Comparison of ENCODE assay signal across 18 cellular contexts in genomic region chr2:118095610-118096009, GRCh38. TPM values are rescaled to one million over a fixed set of nuclear protein-coding genes. Genes with fewer than 3 reads are reported as not detected.
DNase-seq lines count a peak whose midpoint lies in the region; ATAC-seq and TF ChIP-seq lines count a peak whose summit lies in the region.
"Had no signal": no experiment of that assay in that cellular context is flagged by ENCODE, and none has a peak within 500 bp of the region (broad histone marks: within the 10 kb centered on the region; RNA-seq: fewer than 3 reads in every experiment).

No MANE protein-coding gene starts in this region.

- H3K36me3 Mint-ChIP-seq in activated CD8-positive, alpha-beta T cell treated with anti-CD3 and anti-CD28 coated beads, Interleukin-2, amount 10 ng/mL, durations not matched to agents 7 days and 5 days (ENCODE audit: low read depth), result peaks cover 41% of the 10 kb centered on the region
- peaks cover 42% of the 10 kb centered on the region for H3K36me3 Mint-ChIP-seq in activated CD8-positive, alpha-beta T cell treated with anti-CD3 and anti-CD28 coated beads for 36 hours (ENCODE audit: low read depth)
- no peaks in the 10 kb centered on the region for H3K36me3 Mint-ChIP-seq in endothelial cell (ENCODE audit: low read depth, unreplicated experiment)
- H3K36me3 Mint-ChIP-seq in activated CD8-positive, alpha-beta memory T cell treated with anti-CD3 and anti-CD28 coated beads, Interleukin-2, amount 10 ng/mL, durations not matched to agents 7 days and 5 days, result peaks cover 31% of the 10 kb centered on the region

- POLR2A ChIA-PET in activated CD8-positive, alpha-beta T cell treated with anti-CD3 and anti-CD28 coated beads, Interleukin-2, amount 10 ng/mL, durations not matched to agents 7 days and 5 days (lab: Charles Lee), result no interaction called here
- POLR2A ChIA-PET in activated CD8-positive, alpha-beta T cell treated with anti-CD3 and anti-CD28 coated beads for 36 hours (lab: Charles Lee), result interaction anchor here (0.6 kb wide), 1 partner anchor 80 kb away, joined by 3 read pairs; no protein-coding TSS in a partner anchor

- no peaks in the 10 kb centered on the region for H3K27me3 Mint-ChIP-seq in activated CD8-positive, alpha-beta T cell treated with anti-CD3 and anti-CD28 coated beads, Interleukin-2, amount 10 ng/mL, durations not matched to agents 7 days and 5 days (ENCODE audit: low read depth)
- H3K27me3 Mint-ChIP-seq in activated CD8-positive, alpha-beta T cell treated with anti-CD3 and anti-CD28 coated beads for 36 hours, result no peaks in the 10 kb centered on the region
- no peaks in the 10 kb centered on the region for H3K27me3 Mint-ChIP-seq in endothelial cell (ENCODE audit: unreplicated experiment)
- H3K27me3 Mint-ChIP-seq in activated CD8-positive, alpha-beta memory T cell treated with anti-CD3 and anti-CD28 coated beads, Interleukin-2, amount 10 ng/mL, durations not matched to agents 7 days and 5 days, result no peaks in the 10 kb centered on the region
- H3K27me3 Mint-ChIP-seq: activated CD4-positive, alpha-beta memory T cell treated with anti-CD3 and anti-CD28 coated beads for 36 hours had no signal

- intact Hi-C loops in activated CD8-positive, alpha-beta T cell treated with anti-CD3 and anti-CD28 coated beads for 36 hours (cut with micrococcal nuclease), result no loop called here

- no peak for DNase-seq in activated CD8-positive, alpha-beta T cell treated with anti-CD3 and anti-CD28 coated beads, Interleukin-2, amount 10 ng/mL, durations not matched to agents 7 days and 5 days
- DNase-seq in activated CD8-positive, alpha-beta T cell treated with anti-CD3 and anti-CD28 coated beads for 36 hours, result no peak
- DNase-seq in NCI-H2171 treated with DMSO at 0.1 percent for 48 hours (lab: John Stamatoyannopoulos, UW) (peak; percentile 92), endothelial cell (ENCODE audit: low spot score) (no peak), Ammon's horn (ENCODE audit: low spot score) (no peak), NCI-H446 (lab: John Stamatoyannopoulos, UW) (no peak)
- DNase-seq in stimulated activated naive CD8-positive, alpha-beta T cell treated with anti-CD3 and anti-CD28 coated beads, Interleukin-15, Interleukin-2, amounts not matched to agents 100 U/mL and 50 U/mL, for 24 hours, result no peak
- DNase-seq in activated CD8-positive, alpha-beta memory T cell treated with anti-CD3 and anti-CD28 coated beads, Interleukin-2, amount 10 ng/mL, durations not matched to agents 7 days and 5 days, result no peak
- DNase-seq: ACHN; activated CD4-positive, alpha-beta memory T cell treated with anti-CD3 and anti-CD28 coated beads for 36 hours; body of pancreas; effector memory CD4-positive, alpha-beta T cell; gastrocnemius medialis; H9; stimulated activated CD4-positive, alpha-beta T cell treated with anti-CD3 and anti-CD28 coated beads, Interleukin-4, amount 100 ng/mL, for 4 hours had no signal

- H3K9me3 Mint-ChIP-seq in activated CD8-positive, alpha-beta T cell treated with anti-CD3 and anti-CD28 coated beads, Interleukin-2, amount 10 ng/mL, durations not matched to agents 7 days and 5 days (ENCODE audit: insufficient read depth), result no peaks in the 10 kb centered on the region
- H3K9me3 Mint-ChIP-seq in activated CD8-positive, alpha-beta T cell treated with anti-CD3 and anti-CD28 coated beads for 36 hours, result no peaks in the 10 kb centered on the region
- H3K9me3 Mint-ChIP-seq in endothelial cell (ENCODE audit: unreplicated experiment), result no peaks in the 10 kb centered on the region
- no peaks in the 10 kb centered on the region for H3K9me3 Mint-ChIP-seq in activated CD8-positive, alpha-beta memory T cell treated with anti-CD3 and anti-CD28 coated beads, Interleukin-2, amount 10 ng/mL, durations not matched to agents 7 days and 5 days (ENCODE audit: low read depth)
- H3K9me3 Mint-ChIP-seq: activated CD4-positive, alpha-beta memory T cell treated with anti-CD3 and anti-CD28 coated beads for 36 hours; H9; nephron had no signal

- no peak for ATAC-seq in activated CD8-positive, alpha-beta T cell treated with anti-CD3 and anti-CD28 coated beads, Interleukin-2, amount 10 ng/mL, durations not matched to agents 7 days and 5 days
- no peak for ATAC-seq in activated CD8-positive, alpha-beta T cell treated with anti-CD3 and anti-CD28 coated beads for 36 hours
- peak; percentile 62 for ATAC-seq in stimulated activated naive CD8-positive, alpha-beta T cell treated with anti-CD3 and anti-CD28 coated beads, Interleukin-15, Interleukin-2, amounts not matched to agents 100 U/mL and 50 U/mL, for 24 hours
- no peak for ATAC-seq in activated CD8-positive, alpha-beta memory T cell treated with anti-CD3 and anti-CD28 coated beads, Interleukin-2, amount 10 ng/mL, durations not matched to agents 7 days and 5 days
- ATAC-seq: body of pancreas, gastrocnemius medialis, K562, sciatic nerve had no signal

- CTCF ChIA-PET in activated CD8-positive, alpha-beta T cell treated with anti-CD3 and anti-CD28 coated beads, Interleukin-2, amount 10 ng/mL, durations not matched to agents 7 days and 5 days (lab: Charles Lee), result interaction anchor here (1.5 to 2.1 kb wide), 2 partner anchors 63 to 92 kb away, joined by 4 to 7 read pairs; no protein-coding TSS in a partner anchor
- CTCF ChIA-PET in activated CD8-positive, alpha-beta T cell treated with anti-CD3 and anti-CD28 coated beads for 36 hours (lab: Charles Lee), result no interaction called here
- CTCF ChIA-PET in activated CD8-positive, alpha-beta memory T cell treated with anti-CD3 and anti-CD28 coated beads, Interleukin-2, amount 10 ng/mL, durations not matched to agents 7 days and 5 days (lab: Charles Lee), result no interaction called here

- H3K4me3 Mint-ChIP-seq in activated CD8-positive, alpha-beta T cell treated with anti-CD3 and anti-CD28 coated beads, Interleukin-2, amount 10 ng/mL, durations not matched to agents 7 days and 5 days, result no peak overlapping the region
- no peak overlapping the region for H3K4me3 Mint-ChIP-seq in activated CD8-positive, alpha-beta T cell treated with anti-CD3 and anti-CD28 coated beads for 36 hours
- H3K4me3 Mint-ChIP-seq in endothelial cell (ENCODE audit: unreplicated experiment), result no peak overlapping the region
- no peak overlapping the region for H3K4me3 Mint-ChIP-seq in activated CD8-positive, alpha-beta memory T cell treated with anti-CD3 and anti-CD28 coated beads, Interleukin-2, amount 10 ng/mL, durations not matched to agents 7 days and 5 days
- H3K4me3 Mint-ChIP-seq: activated CD4-positive, alpha-beta memory T cell treated with anti-CD3 and anti-CD28 coated beads for 36 hours; H9; nephron had no signal

- TF ChIP-seq CTCF in activated CD8-positive, alpha-beta T cell treated with anti-CD3 and anti-CD28 coated beads for 36 hours (IDR thresholded peaks at IDR 0.05), result no peak
- no peak for TF ChIP-seq CTCF in endothelial cell (IDR thresholded peaks at IDR 0.05; ENCODE audit: unreplicated experiment)

- H3K4me1 Mint-ChIP-seq in activated CD8-positive, alpha-beta T cell treated with anti-CD3 and anti-CD28 coated beads, Interleukin-2, amount 10 ng/mL, durations not matched to agents 7 days and 5 days (ENCODE audit: low read depth), result peaks cover 49% of the 10 kb centered on the region
- H3K4me1 Mint-ChIP-seq in activated CD8-positive, alpha-beta T cell treated with anti-CD3 and anti-CD28 coated beads for 36 hours (ENCODE audit: low read depth), result peaks cover 60% of the 10 kb centered on the region
- H3K4me1 Mint-ChIP-seq in endothelial cell (ENCODE audit: unreplicated experiment), result peaks cover 16% of the 10 kb centered on the region
- H3K4me1 Mint-ChIP-seq in activated CD8-positive, alpha-beta memory T cell treated with anti-CD3 and anti-CD28 coated beads, Interleukin-2, amount 10 ng/mL, durations not matched to agents 7 days and 5 days, result peaks cover 36% of the 10 kb centered on the region

- H3K27ac Mint-ChIP-seq in activated CD8-positive, alpha-beta T cell treated with anti-CD3 and anti-CD28 coated beads, Interleukin-2, amount 10 ng/mL, durations not matched to agents 7 days and 5 days, result peak overlapping the region; percentile 2
- H3K27ac Mint-ChIP-seq in activated CD8-positive, alpha-beta T cell treated with anti-CD3 and anti-CD28 coated beads for 36 hours, result no peak overlapping the region
- H3K27ac Mint-ChIP-seq in endothelial cell (ENCODE audit: unreplicated experiment), result peak overlapping the region; percentile 6
- no peak overlapping the region for H3K27ac Mint-ChIP-seq in activated CD8-positive, alpha-beta memory T cell treated with anti-CD3 and anti-CD28 coated beads, Interleukin-2, amount 10 ng/mL, durations not matched to agents 7 days and 5 days
- H3K27ac Mint-ChIP-seq: activated CD4-positive, alpha-beta memory T cell treated with anti-CD3 and anti-CD28 coated beads for 36 hours; H9 had no signal

RNA-seq across cellular contexts. Expression of gene INSIG2, which starts 7.3 kb away (rescaled TPM):
- total RNA-seq in activated CD8-positive, alpha-beta T cell treated with anti-CD3 and anti-CD28 coated beads, Interleukin-2, amount 10 ng/mL, durations not matched to agents 7 days and 5 days, result 10 to 100 TPM; 30.1 to 32.6 TPM
- total RNA-seq in activated CD8-positive, alpha-beta T cell treated with anti-CD3 and anti-CD28 coated beads for 36 hours, result 100 to 1,000 TPM in 1 of 2 experiments, 10 to 100 TPM in 1; 87.2 to 104 TPM
- 21.2 TPM for total RNA-seq in endothelial cell (ENCODE audit: unreplicated experiment)
- 10 to 100 TPM; 21.7 to 22.2 TPM for total RNA-seq in activated CD8-positive, alpha-beta memory T cell treated with anti-CD3 and anti-CD28 coated beads, Interleukin-2, amount 10 ng/mL, durations not matched to agents 7 days and 5 days

Comparison
In these comparisons a context has a peak if more than half of its experiments do, and no peak if none do; other contexts are left out.
1. H3K27ac Mint-ChIP-seq: peak in activated CD8-positive, alpha-beta T cell treated with anti-CD3 and anti-CD28 coated beads, Interleukin-2, amount 10 ng/mL, durations not matched to agents 7 days and 5 days (single experiment) and endothelial cell (single experiment); none in activated CD8-positive, alpha-beta T cell treated with anti-CD3 and anti-CD28 coated beads for 36 hours (single experiment) and activated CD8-positive, alpha-beta memory T cell treated with anti-CD3 and anti-CD28 coated beads, Interleukin-2, amount 10 ng/mL, durations not matched to agents 7 days and 5 days (single experiment).